ENCODE assay signal across 1 cellular context in genomic region chr2:3575534-3576324, GRCh38.
A peak's percentile ranks its signal among the peaks of the same experiment; 100 is the strongest.
TF ChIP-seq lines count a peak whose summit lies in the region.

No MANE protein-coding gene starts in this region.

TF ChIP-seq in K562, 482 proteins besides CTCF, POLR2A, EP300 and RAD21 (continued from another document):
- no peak for TF ChIP-seq KLF13 (tag; IDR thresholded peaks at IDR 0.05; ENCODE audit: borderline replicate concordance, low read depth)
- no peak for TF ChIP-seq ZNF518B (CRISPR knock-in tag; IDR thresholded peaks at IDR 0.05)
- no peak for TF ChIP-seq E2F8 (IDR thresholded peaks at IDR 0.05; ENCODE audit: low read depth, partially characterized antibody)
- no peak for TF ChIP-seq DACH1 (IDR thresholded peaks at IDR 0.05; ENCODE audit: partially characterized antibody)
- no peak for TF ChIP-seq ZC3H4 (CRISPR knock-in tag; IDR thresholded peaks at IDR 0.05; ENCODE audit: borderline replicate concordance)
- no peak for TF ChIP-seq ZNF561 (CRISPR knock-in tag; conservative IDR thresholded peaks at IDR 0.05)
- 0 out of 2 replicates have a peak, but pooled peaks have one; percentile 4 for TF ChIP-seq ATF6 (CRISPR knock-in tag; IDR thresholded peaks at IDR 0.05)
- TF ChIP-seq MEF2D (tag; conservative IDR thresholded peaks at IDR 0.05; ENCODE audit: low read depth), result no peak
- TF ChIP-seq ZSCAN29 (IDR thresholded peaks at IDR 0.05), result no peak
- TF ChIP-seq SMARCA4 (IDR thresholded peaks at IDR 0.05), result no peak
- TF ChIP-seq IFI16 (CRISPR knock-in tag; IDR thresholded peaks at IDR 0.05), result no peak
- TF ChIP-seq PCBP1 (IDR thresholded peaks at IDR 0.05; ENCODE audit: low read depth, low read length, poor library complexity, severe bottlenecking), result peak; percentile 27
- no peak for TF ChIP-seq LARP7 (IDR thresholded peaks at IDR 0.05)
- peak; percentile 46; the same call in 1 of the 2 replicates for TF ChIP-seq KAT7 (CRISPR knock-in tag; IDR thresholded peaks at IDR 0.05; ENCODE audit: borderline replicate concordance)
- TF ChIP-seq HLTF (IDR thresholded peaks at IDR 0.05), result no peak
- TF ChIP-seq NR0B1 (IDR thresholded peaks at IDR 0.05; ENCODE audit: partially characterized antibody), result no peak
- no peak for TF ChIP-seq ZNF785 (CRISPR knock-in tag; IDR thresholded peaks at IDR 0.05)
- TF ChIP-seq MECOM (CRISPR knock-in tag; IDR thresholded peaks at IDR 0.05), result no peak
- TF ChIP-seq HDAC8 (tag; IDR thresholded peaks at IDR 0.05), result no peak
- TF ChIP-seq ZNF277 (CRISPR knock-in tag; IDR thresholded peaks at IDR 0.05; ENCODE audit: borderline replicate concordance), result no peak
- TF ChIP-seq PHB2 (IDR thresholded peaks at IDR 0.05; ENCODE audit: low read depth), result no peak
- TF ChIP-seq PKNOX1 (IDR thresholded peaks at IDR 0.05), result no peak
- no peak for TF ChIP-seq CGGBP1 (CRISPR knock-in tag; IDR thresholded peaks at IDR 0.05)
